In the genomic region with DNA sequence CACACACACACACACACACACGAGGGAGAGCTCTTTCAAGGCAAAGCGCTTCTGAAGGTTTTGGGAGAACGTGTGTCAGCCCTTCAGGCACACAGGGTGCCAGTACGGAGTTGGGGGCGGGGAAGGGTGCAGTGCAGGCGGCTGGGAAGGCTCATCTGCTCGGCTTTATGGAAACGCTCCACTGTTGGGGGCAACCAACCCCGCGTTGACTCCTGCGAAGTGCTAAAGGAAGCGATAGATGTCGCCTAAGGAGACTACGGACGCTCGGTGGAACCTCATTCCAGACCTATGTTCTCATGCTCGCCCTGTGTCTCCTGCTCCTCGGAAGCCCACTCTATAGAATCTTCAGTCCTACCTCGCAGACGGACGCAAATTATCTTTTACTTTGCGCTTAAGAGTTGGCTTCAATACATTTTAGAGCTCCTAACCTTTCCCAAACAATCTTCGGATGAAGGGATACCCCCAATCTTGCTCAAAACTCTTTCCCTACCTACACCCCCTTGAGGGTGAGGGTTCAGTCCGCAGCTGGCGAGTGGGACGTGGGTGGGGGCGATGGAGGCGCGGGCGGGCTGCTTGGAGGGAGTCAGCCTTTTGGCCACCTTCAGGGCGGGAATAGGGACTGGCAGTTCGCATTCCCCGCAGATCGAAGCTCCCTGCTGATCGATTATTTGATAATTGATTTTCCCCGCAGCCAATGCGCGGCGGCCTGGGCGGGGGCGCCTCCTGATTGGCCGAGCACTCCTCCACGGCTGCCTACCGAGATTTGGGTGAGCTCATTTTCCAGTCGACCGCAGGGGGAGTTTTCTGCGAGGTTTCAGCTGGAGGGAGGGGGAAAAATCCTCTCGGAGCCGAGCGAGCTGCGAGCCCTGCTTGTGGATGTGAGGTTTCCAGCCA, we compare ENCODE assay signal across 8 cellular contexts. TPM values are rescaled to one million over a fixed set of nuclear protein-coding genes. Genes with fewer than 3 reads are reported as not detected.
A peak's percentile ranks its signal among the peaks of the same experiment; 100 is the strongest.
DNase-seq lines count a peak whose midpoint lies in the region; ATAC-seq, FAIRE-seq and TF ChIP-seq lines count a peak whose summit lies in the region.

No MANE protein-coding gene starts in this region.

- POLR2A ChIA-PET in A673 (lab: Charles Lee; ENCODE audit: low non-redundant PET) = interaction anchor here (0.6 kb wide), 3 partner anchors 137 to 1037 kb away, joined by 3 to 4 read pairs (median 3); no protein-coding TSS in a partner anchor

- no peaks in the 10 kb centered on the region for H3K9me3 Mint-ChIP-seq in activated naive CD8-positive, alpha-beta T cell treated with anti-CD3 and anti-CD28 coated beads for 36 hours
- H3K9me3 Mint-ChIP-seq in naive B cell = peaks cover 0 to 2% (median 0%) of the 10 kb centered on the region in 7 donors

- ATAC-seq in naive B cell (ENCODE audit: low read depth in 2 of 2) (peak; percentile 15 to 32), GM19023 (IDR thresholded peaks at IDR 0.05; ENCODE audit: unreplicated experiment) (no peak)

- TF ChIP-seq CTCF in A673 (conservative IDR thresholded peaks at IDR 0.05; ENCODE audit: low read depth, low read length) (no peak), uterus (IDR thresholded peaks at IDR 0.05) (peak in 3 of 4 experiments; percentile 16 to 33 (median 17))

- H3K27me3 ChIP-seq in A673 (replicated peaks; ENCODE audit: insufficient read depth, low read depth, low read length, poor library complexity) (no peaks in the 10 kb centered on the region), uterus (no peaks in the 10 kb centered on the region)

- H3K4me3 Mint-ChIP-seq in activated naive CD8-positive, alpha-beta T cell treated with anti-CD3 and anti-CD28 coated beads for 36 hours = peak overlapping the region; percentile 68
- peak overlapping the region; percentile 78 to 92 (median 88) for H3K4me3 Mint-ChIP-seq in naive B cell

- BruUV-seq in A673 (replicated peaks; lab: Mats Ljungman, UMichigan) = TSS peak; percentile 16

- H3K36me3 ChIP-seq in A673 (ENCODE audit: insufficient read depth, low read length, poor library complexity, severe bottlenecking) (peaks cover 6% of the 10 kb centered on the region), uterus (no peaks in the 10 kb centered on the region)

- TF ChIP-seq POLR2A in uterus (IDR thresholded peaks at IDR 0.05) = peak; percentile 65 to 85

- DNase-seq in A673 (ENCODE audit: low spot score) = peak; percentile 98
- DNase-seq in NCI-H226 = peak; percentile 86
- DNase-seq in activated naive CD8-positive, alpha-beta T cell treated with anti-CD3 and anti-CD28 coated beads for 36 hours = peak; percentile 29
- peak; percentile 85 to 88 for DNase-seq in frontal cortex (ENCODE audit: low spot score in 2 of 2)
- no peak for DNase-seq in naive B cell
- DNase-seq in uterus = peak; percentile 94 to 96

- H3K27ac ChIP-seq in A673 (ENCODE audit: low read depth, low read length, poor library complexity, severe bottlenecking) = peak overlapping the region; percentile 95
- H3K27ac ChIP-seq in uterus = peak overlapping the region; percentile 96 to 100

- peaks cover 27% of the 10 kb centered on the region for H3K4me1 Mint-ChIP-seq in activated naive CD8-positive, alpha-beta T cell treated with anti-CD3 and anti-CD28 coated beads for 36 hours
- H3K4me1 Mint-ChIP-seq in naive B cell = peaks cover 28 to 51% (median 42%) of the 10 kb centered on the region in 3 donors

- H3K36me3 Mint-ChIP-seq in activated naive CD8-positive, alpha-beta T cell treated with anti-CD3 and anti-CD28 coated beads for 36 hours = peaks cover 4% of the 10 kb centered on the region
- H3K36me3 Mint-ChIP-seq in naive B cell = peaks cover 0 to 8% of the 10 kb centered on the region in 2 donors

- intact Hi-C loops in A673 (cut with micrococcal nuclease; ENCODE audit: unreplicated experiment) (loop anchor here (2.0 to 10.0 kb wide), 6 partner anchors 442 to 1414 kb away; no protein-coding TSS in a partner anchor), uterus (cut with DNase I; ENCODE audit: low total_unique reads) (loop anchor here (10.0 kb wide), 1 partner anchor 1212 kb away; no protein-coding TSS in a partner anchor)

- H3K9me3 ChIP-seq in A673 (ENCODE audit: low read depth, low read length, poor library complexity, severe bottlenecking) (no peaks in the 10 kb centered on the region), uterus (no peaks in the 10 kb centered on the region)

- H3K4me1 ChIP-seq in A673 (ENCODE audit: insufficient read depth, low read length, poor library complexity, severe bottlenecking) (peaks cover 38% of the 10 kb centered on the region), uterus (no peaks in the 10 kb centered on the region)

- H3K4me3 ChIP-seq in A673 (ENCODE audit: low read depth, low read length, poor library complexity, severe bottlenecking) (peak overlapping the region; percentile 59), GM08714 (ENCODE audit: low read length) (peak overlapping the region; percentile 65), uterus (peak overlapping the region; percentile 80 to 97)

- H3K27me3 Mint-ChIP-seq in activated naive CD8-positive, alpha-beta T cell treated with anti-CD3 and anti-CD28 coated beads for 36 hours = peaks cover 93% of the 10 kb centered on the region
- peaks cover 74 to 80% (median 80%) of the 10 kb centered on the region in 3 donors for H3K27me3 Mint-ChIP-seq in naive B cell

- CTCF ChIA-PET in A673 (lab: Charles Lee) = interaction anchor here (1.4 to 1.5 kb wide), 2 partner anchors 29 to 142 kb away, joined by 3 to 6 read pairs; no protein-coding TSS in a partner anchor

- no peak for FAIRE-seq in frontal cortex (lab: Jason Lieb, UNC)

- no peak overlapping the region for H3K27ac Mint-ChIP-seq in activated naive CD8-positive, alpha-beta T cell treated with anti-CD3 and anti-CD28 coated beads for 36 hours
- peak overlapping the region in 2 of 6 donors; percentile 32 for H3K27ac Mint-ChIP-seq in naive B cell

RNA-seq across cellular contexts. Expression of gene MEIS1, which starts 1.9 kb away (rescaled TPM):
- total RNA-seq in A673 (2021) (89.4 and 103 TPM in 2 replicates), frontal cortex (39.5 TPM), uterus (100 to 1,000 TPM; 110 to 418 (median 233) TPM)
- total RNA-seq in activated naive CD8-positive, alpha-beta T cell treated with anti-CD3 and anti-CD28 coated beads for 36 hours = not detected
- polyA plus RNA-seq in naive B cell (ENCODE audit: low read depth in 6 of 6) = 1 to 10 TPM in 1 of 6 donors, under 1 TPM in 2, not detected in 3; 0.56 to 1.9 (median 0.90) TPM

Comparison
In these comparisons a context has a peak if more than half of its experiments do, and no peak if none do; other contexts are left out.
1. RNA of gene MEIS1, which starts 1.9 kb away (total RNA-seq): 110 to 418 TPM in uterus, 89.4 to 103 TPM in A673 and 39.5 TPM in frontal cortex (single experiment); not detected in activated naive CD8-positive, alpha-beta T cell treated with anti-CD3 and anti-CD28 coated beads for 36 hours; every median in the first group is over 10 times any median in the second.
2. Peak in every context shown above with its lines, with median percentiles within 50 percentile points of each other: H3K4me3 ChIP-seq.